ENCODE assay signal across 20 cellular contexts in genomic region chr9:125003332-125003731, GRCh38.
A peak's percentile ranks its signal among the peaks of the same experiment; 100 is the strongest.
DNase-seq lines count a peak whose midpoint lies in the region; ATAC-seq, FAIRE-seq and TF ChIP-seq lines count a peak whose summit lies in the region.
"Had no signal": no experiment of that assay in that cellular context is flagged by ENCODE, and none has a peak within 500 bp of the region (broad histone marks: within the 10 kb centered on the region; RNA-seq: fewer than 3 reads in every experiment).

No MANE protein-coding gene starts in this region.

- H3K27ac ChIP-seq in Panc1 (ENCODE audit: low read length), result no peak overlapping the region
- H3K27ac ChIP-seq in keratinocyte (ENCODE audit: control insufficient read depth, insufficient read depth, low read length), result no peak overlapping the region

- no peaks in the 10 kb centered on the region for H3K9me1 ChIP-seq in keratinocyte (ENCODE audit: control insufficient read depth, extremely low read depth, insufficient read depth, low read length)

- no peaks in the 10 kb centered on the region for H3K4me1 ChIP-seq in Panc1 (ENCODE audit: control insufficient read depth, insufficient read depth, low read length)
- H3K4me1 ChIP-seq in keratinocyte (ENCODE audit: control insufficient read depth, extremely low read depth, insufficient read depth, low read length), result no peaks in the 10 kb centered on the region
- H3K4me1 ChIP-seq: BE2C had no signal

- intact Hi-C loops in Panc1 (cut with micrococcal nuclease; ENCODE audit: unreplicated experiment), result no loop called here

- no peak for TF ChIP-seq CTCF in Panc1 (IDR thresholded peaks at IDR 0.05)
- no peak for TF ChIP-seq CTCF in keratinocyte (optimal IDR thresholded peaks at IDR 0.05 in 1 of 3, IDR thresholded peaks at IDR 0.05 in 1 of 3, conservative IDR thresholded peaks at IDR 0.05 in 1 of 3; ENCODE audit: extremely low read depth in 1 of 3, insufficient read depth in 2 of 3, low read length in 3 of 3)
- TF ChIP-seq CTCF in nephron progenitor cell (IDR thresholded peaks at IDR 0.05), result no peak

- H3K36me3 ChIP-seq in Panc1 (ENCODE audit: control insufficient read depth, insufficient read depth, low read length) (no peaks in the 10 kb centered on the region), keratinocyte (ENCODE audit: control insufficient read depth in 2 of 2, extremely low read depth in 1 of 2, insufficient read depth in 2 of 2, low read length in 2 of 2) (no peaks in the 10 kb centered on the region)
- H3K36me3 ChIP-seq: BE2C had no signal

- H3K27me3 Mint-ChIP-seq in nephron progenitor cell (ENCODE audit: low read depth, poor library complexity), result no peaks in the 10 kb centered on the region
- no peaks in the 10 kb centered on the region for H3K27me3 Mint-ChIP-seq in stimulated activated memory B cell treated with anti-CD40 and anti-IgM and Interleukin-4, amounts not matched to agents 10 μg/mL and 1 μg/mL and 100 μg/mL, for 72 hours
- H3K27me3 Mint-ChIP-seq: CD4-positive, CD25-positive, alpha-beta regulatory T cell; CD8-positive, alpha-beta memory T cell had no signal

- DNase-seq in Panc1 (ENCODE audit: low read depth, low spot score) (no peak), keratinocyte (ENCODE audit: low read depth, low spot score) (no peak), nephron progenitor cell (no peak), SW480 (ENCODE audit: low spot score) (no peak)
- DNase-seq: ACHN; BE2C; C1 segment of cervical spinal cord; CD4-positive, CD25-positive, alpha-beta regulatory T cell; CD8-positive, alpha-beta memory T cell; COR-L47; DMS 273 treated with DMSO at 0.1 percent for 48 hours; DMS53; DND-41; EL; HCEC 1CT had no signal

- H3K4me3 Mint-ChIP-seq in nephron progenitor cell, result no peak overlapping the region
- H3K4me3 Mint-ChIP-seq in stimulated activated memory B cell treated with anti-CD40 and anti-IgM and Interleukin-4, amounts not matched to agents 10 μg/mL and 1 μg/mL and 100 μg/mL, for 72 hours, result no peak overlapping the region
- H3K4me3 Mint-ChIP-seq: CD4-positive, CD25-positive, alpha-beta regulatory T cell; CD8-positive, alpha-beta memory T cell had no signal

- no peaks in the 10 kb centered on the region for H3K79me2 ChIP-seq in keratinocyte (ENCODE audit: control insufficient read depth, insufficient read depth, low read length)

- POLR2A ChIA-PET in Panc1 (lab: Charles Lee), result no interaction called here

- ATAC-seq in Panc1 (no peak), esophagus mucosa (no peak)
- ATAC-seq in stimulated activated memory B cell treated with anti-CD40 and anti-IgM and Interleukin-4, amounts not matched to agents 10 μg/mL and 1 μg/mL and 100 μg/mL, for 72 hours, result no peak

- dilution Hi-C loops in keratinocyte (cut with MboI; ENCODE audit: extremely low pct_ligation_motif_present, low sequenced_read_pairs), result no loop called here

- CTCF ChIA-PET in Panc1 (lab: Charles Lee), result interaction anchor here (0.7 kb wide), 1 partner anchor 44 kb away, joined by 4 read pairs; no protein-coding TSS in a partner anchor

- FAIRE-seq in keratinocyte (lab: Jason Lieb, UNC), result peak; percentile 20
- FAIRE-seq: A204.1, GM12891, GM19239 had no signal

- no peaks in the 10 kb centered on the region for H3K4me1 Mint-ChIP-seq in nephron progenitor cell
- H3K4me1 Mint-ChIP-seq in stimulated activated memory B cell treated with anti-CD40 and anti-IgM and Interleukin-4, amounts not matched to agents 10 μg/mL and 1 μg/mL and 100 μg/mL, for 72 hours, result no peaks in the 10 kb centered on the region
- H3K4me1 Mint-ChIP-seq: CD8-positive, alpha-beta memory T cell had no signal

- peaks cover 2% of the 10 kb centered on the region for H3K9me3 Mint-ChIP-seq in nephron progenitor cell
- H3K9me3 Mint-ChIP-seq in stimulated activated memory B cell treated with anti-CD40 and anti-IgM and Interleukin-4, amounts not matched to agents 10 μg/mL and 1 μg/mL and 100 μg/mL, for 72 hours, result no peaks in the 10 kb centered on the region
- H3K9me3 Mint-ChIP-seq: CD4-positive, CD25-positive, alpha-beta regulatory T cell; CD8-positive, alpha-beta memory T cell had no signal

- H3K27me3 ChIP-seq in Panc1 (ENCODE audit: control insufficient read depth, insufficient read depth, low read length), result no peaks in the 10 kb centered on the region
- H3K27me3 ChIP-seq in keratinocyte (ENCODE audit: control insufficient read depth, extremely low read depth, insufficient read depth, low read length), result no peaks in the 10 kb centered on the region
- H3K27me3 ChIP-seq: BE2C had no signal

- no peak overlapping the region for H2AFZ ChIP-seq in keratinocyte (ENCODE audit: control insufficient read depth, low read length)

- peaks cover 40% of the 10 kb centered on the region for H3K36me3 Mint-ChIP-seq in nephron progenitor cell (ENCODE audit: low read depth)
- H3K36me3 Mint-ChIP-seq in stimulated activated memory B cell treated with anti-CD40 and anti-IgM and Interleukin-4, amounts not matched to agents 10 μg/mL and 1 μg/mL and 100 μg/mL, for 72 hours, result peaks cover 14% of the 10 kb centered on the region

- H3K9ac ChIP-seq in keratinocyte (ENCODE audit: control insufficient read depth, extremely low read depth, insufficient read depth, low read length), result no peak overlapping the region

- in situ Hi-C loops in Panc1 (cut with HindIII; ENCODE audit: low pct_unique_long_range_greater_than_20kb, low sequenced_read_pairs), result no loop called here

- H3K4me2 ChIP-seq in keratinocyte (ENCODE audit: control insufficient read depth, extremely low read depth, insufficient read depth, low read depth, low read length), result no peak overlapping the region

- no peak overlapping the region for H3K4me3 ChIP-seq in Panc1 (ENCODE audit: low read depth in 2 of 2, low read length in 2 of 2)
- H3K4me3 ChIP-seq in keratinocyte (ENCODE audit: control insufficient read depth in 2 of 3, extremely low read depth in 1 of 3, insufficient read depth in 2 of 3, low read depth in 1 of 3, low read length in 3 of 3), result no peak overlapping the region

- H3K9me3 ChIP-seq in Panc1 (ENCODE audit: control insufficient read depth, insufficient read depth, low read depth, low read length) (no peaks in the 10 kb centered on the region), keratinocyte (ENCODE audit: control insufficient read depth, low read depth, low read length) (no peaks in the 10 kb centered on the region)
- H3K9me3 ChIP-seq: BE2C had no signal

- TSS peak; percentile 54 for BruUV-seq in Panc1 (replicated peaks; lab: Mats Ljungman, UMichigan)

- H4K20me1 ChIP-seq in keratinocyte (ENCODE audit: control insufficient read depth, extremely low read depth, insufficient read depth, low read length), result no peaks in the 10 kb centered on the region

- H3K27ac Mint-ChIP-seq in nephron progenitor cell, result peak overlapping the region; percentile 88
- H3K27ac Mint-ChIP-seq in stimulated activated memory B cell treated with anti-CD40 and anti-IgM and Interleukin-4, amounts not matched to agents 10 μg/mL and 1 μg/mL and 100 μg/mL, for 72 hours, result no peak overlapping the region
- H3K27ac Mint-ChIP-seq: CD8-positive, alpha-beta memory T cell had no signal
